Comparison of ENCODE assay signal across 1 cellular context in genomic region chr16:87316923-87317765, GRCh38.
A peak's percentile ranks its signal among the peaks of the same experiment; 100 is the strongest.
TF ChIP-seq lines count a peak whose summit lies in the region.

A gene with protein sequence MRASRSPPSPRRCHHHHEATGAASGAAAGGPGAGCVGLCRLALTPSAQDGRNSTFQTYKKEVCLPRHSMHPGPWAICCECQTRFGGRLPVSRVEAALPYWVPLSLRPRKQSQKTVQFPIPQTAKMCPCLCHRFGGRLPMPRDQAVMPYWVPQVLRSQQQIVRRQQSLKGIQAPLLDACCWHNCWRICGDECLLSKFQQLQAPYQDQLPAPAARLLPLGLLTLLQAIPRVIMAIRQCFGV (minus strand): TSS chr16:87317392. CDS start chr16:87317242, 150 bp downstream.

TF ChIP-seq in HEK293, 187 proteins besides CTCF, POLR2A, EP300 and RAD21 (continued from another document and continues in another):
- TF ChIP-seq REST (tag by site-specific recombination; IDR thresholded peaks at IDR 0.05) = no peak
- TF ChIP-seq BCL11A (tag by site-specific recombination; IDR thresholded peaks at IDR 0.05; ENCODE audit: low read depth) = peak; percentile 37; the same call in 1 of the 2 replicates
- TF ChIP-seq ZNF549 (tag by site-specific recombination; IDR thresholded peaks at IDR 0.05) = no peak
- peak; percentile 73 for TF ChIP-seq ZXDB (tag by site-specific recombination; IDR thresholded peaks at IDR 0.05)
- peak; percentile 14; the same call in 1 of the 2 replicates for TF ChIP-seq ZBTB11 (tag by site-specific recombination; conservative IDR thresholded peaks at IDR 0.05; ENCODE audit: low read depth)
- 0 out of 2 replicates have a peak, but pooled peaks have one; percentile 46 for TF ChIP-seq ZFP37 (tag by site-specific recombination; IDR thresholded peaks at IDR 0.05)
- TF ChIP-seq ZSCAN5A (tag by site-specific recombination; IDR thresholded peaks at IDR 0.05) = peak; percentile 54; the same call in 1 of the 2 replicates
- TF ChIP-seq ZNF654 (tag by site-specific recombination; IDR thresholded peaks at IDR 0.05; ENCODE audit: low read depth) = peak; percentile 24
- TF ChIP-seq, protein P1, sequence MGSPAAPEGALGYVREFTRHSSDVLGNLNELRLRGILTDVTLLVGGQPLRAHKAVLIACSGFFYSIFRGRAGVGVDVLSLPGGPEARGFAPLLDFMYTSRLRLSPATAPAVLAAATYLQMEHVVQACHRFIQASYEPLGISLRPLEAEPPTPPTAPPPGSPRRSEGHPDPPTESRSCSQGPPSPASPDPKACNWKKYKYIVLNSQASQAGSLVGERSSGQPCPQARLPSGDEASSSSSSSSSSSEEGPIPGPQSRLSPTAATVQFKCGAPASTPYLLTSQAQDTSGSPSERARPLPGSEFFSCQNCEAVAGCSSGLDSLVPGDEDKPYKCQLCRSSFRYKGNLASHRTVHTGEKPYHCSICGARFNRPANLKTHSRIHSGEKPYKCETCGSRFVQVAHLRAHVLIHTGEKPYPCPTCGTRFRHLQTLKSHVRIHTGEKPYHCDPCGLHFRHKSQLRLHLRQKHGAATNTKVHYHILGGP (tag by site-specific recombination; IDR thresholded peaks at IDR 0.05) = no peak
- 0 out of 2 replicates have a peak, but pooled peaks have one; percentile 21 for TF ChIP-seq ZNF223 (tag by site-specific recombination; IDR thresholded peaks at IDR 0.05)
- no peak for TF ChIP-seq ZNF529 (tag by site-specific recombination; IDR thresholded peaks at IDR 0.05; ENCODE audit: insufficient replicate concordance)
- TF ChIP-seq ZBTB48 (tag by site-specific recombination; IDR thresholded peaks at IDR 0.05) = no peak; the same call in 1 of the 2 replicates
- no peak for TF ChIP-seq ZNF214 (tag by site-specific recombination; IDR thresholded peaks at IDR 0.05; ENCODE audit: borderline replicate concordance)
- TF ChIP-seq ZNF561 (tag by site-specific recombination; IDR thresholded peaks at IDR 0.05; ENCODE audit: borderline replicate concordance) = peak; percentile 22; the same call in 1 of the 2 replicates
- peak; percentile 58 for TF ChIP-seq ZFP69B (tag by site-specific recombination; IDR thresholded peaks at IDR 0.05)
- TF ChIP-seq YY2 (tag by site-specific recombination; IDR thresholded peaks at IDR 0.05) = peak; percentile 60
- TF ChIP-seq, protein P2, sequence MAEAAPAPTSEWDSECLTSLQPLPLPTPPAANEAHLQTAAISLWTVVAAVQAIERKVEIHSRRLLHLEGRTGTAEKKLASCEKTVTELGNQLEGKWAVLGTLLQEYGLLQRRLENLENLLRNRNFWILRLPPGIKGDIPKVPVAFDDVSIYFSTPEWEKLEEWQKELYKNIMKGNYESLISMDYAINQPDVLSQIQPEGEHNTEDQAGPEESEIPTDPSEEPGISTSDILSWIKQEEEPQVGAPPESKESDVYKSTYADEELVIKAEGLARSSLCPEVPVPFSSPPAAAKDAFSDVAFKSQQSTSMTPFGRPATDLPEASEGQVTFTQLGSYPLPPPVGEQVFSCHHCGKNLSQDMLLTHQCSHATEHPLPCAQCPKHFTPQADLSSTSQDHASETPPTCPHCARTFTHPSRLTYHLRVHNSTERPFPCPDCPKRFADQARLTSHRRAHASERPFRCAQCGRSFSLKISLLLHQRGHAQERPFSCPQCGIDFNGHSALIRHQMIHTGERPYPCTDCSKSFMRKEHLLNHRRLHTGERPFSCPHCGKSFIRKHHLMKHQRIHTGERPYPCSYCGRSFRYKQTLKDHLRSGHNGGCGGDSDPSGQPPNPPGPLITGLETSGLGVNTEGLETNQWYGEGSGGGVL (tag by site-specific recombination; IDR thresholded peaks at IDR 0.05) = peak; percentile 73
- TF ChIP-seq GLIS1 (tag by site-specific recombination; IDR thresholded peaks at IDR 0.05) = peak; percentile 25; the same call in 1 of the 2 replicates
- TF ChIP-seq, protein P3, sequence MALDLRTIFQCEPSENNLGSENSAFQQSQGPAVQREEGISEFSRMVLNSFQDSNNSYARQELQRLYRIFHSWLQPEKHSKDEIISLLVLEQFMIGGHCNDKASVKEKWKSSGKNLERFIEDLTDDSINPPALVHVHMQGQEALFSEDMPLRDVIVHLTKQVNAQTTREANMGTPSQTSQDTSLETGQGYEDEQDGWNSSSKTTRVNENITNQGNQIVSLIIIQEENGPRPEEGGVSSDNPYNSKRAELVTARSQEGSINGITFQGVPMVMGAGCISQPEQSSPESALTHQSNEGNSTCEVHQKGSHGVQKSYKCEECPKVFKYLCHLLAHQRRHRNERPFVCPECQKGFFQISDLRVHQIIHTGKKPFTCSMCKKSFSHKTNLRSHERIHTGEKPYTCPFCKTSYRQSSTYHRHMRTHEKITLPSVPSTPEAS (tag by site-specific recombination; IDR thresholded peaks at IDR 0.05) = 0 out of 2 replicates have a peak, but pooled peaks have one; percentile 18
- TF ChIP-seq ZBTB17 (tag by site-specific recombination; IDR thresholded peaks at IDR 0.05) = peak; percentile 46; the same call in 1 of the 2 replicates
- no peak for TF ChIP-seq ZNF704 (tag by site-specific recombination; IDR thresholded peaks at IDR 0.05)
- TF ChIP-seq ZFP41 (tag by site-specific recombination; IDR thresholded peaks at IDR 0.05; ENCODE audit: borderline replicate concordance) = no peak
- peak; percentile 63 for TF ChIP-seq ZNF2 (tag by site-specific recombination; IDR thresholded peaks at IDR 0.05)
- TF ChIP-seq, protein P4, sequence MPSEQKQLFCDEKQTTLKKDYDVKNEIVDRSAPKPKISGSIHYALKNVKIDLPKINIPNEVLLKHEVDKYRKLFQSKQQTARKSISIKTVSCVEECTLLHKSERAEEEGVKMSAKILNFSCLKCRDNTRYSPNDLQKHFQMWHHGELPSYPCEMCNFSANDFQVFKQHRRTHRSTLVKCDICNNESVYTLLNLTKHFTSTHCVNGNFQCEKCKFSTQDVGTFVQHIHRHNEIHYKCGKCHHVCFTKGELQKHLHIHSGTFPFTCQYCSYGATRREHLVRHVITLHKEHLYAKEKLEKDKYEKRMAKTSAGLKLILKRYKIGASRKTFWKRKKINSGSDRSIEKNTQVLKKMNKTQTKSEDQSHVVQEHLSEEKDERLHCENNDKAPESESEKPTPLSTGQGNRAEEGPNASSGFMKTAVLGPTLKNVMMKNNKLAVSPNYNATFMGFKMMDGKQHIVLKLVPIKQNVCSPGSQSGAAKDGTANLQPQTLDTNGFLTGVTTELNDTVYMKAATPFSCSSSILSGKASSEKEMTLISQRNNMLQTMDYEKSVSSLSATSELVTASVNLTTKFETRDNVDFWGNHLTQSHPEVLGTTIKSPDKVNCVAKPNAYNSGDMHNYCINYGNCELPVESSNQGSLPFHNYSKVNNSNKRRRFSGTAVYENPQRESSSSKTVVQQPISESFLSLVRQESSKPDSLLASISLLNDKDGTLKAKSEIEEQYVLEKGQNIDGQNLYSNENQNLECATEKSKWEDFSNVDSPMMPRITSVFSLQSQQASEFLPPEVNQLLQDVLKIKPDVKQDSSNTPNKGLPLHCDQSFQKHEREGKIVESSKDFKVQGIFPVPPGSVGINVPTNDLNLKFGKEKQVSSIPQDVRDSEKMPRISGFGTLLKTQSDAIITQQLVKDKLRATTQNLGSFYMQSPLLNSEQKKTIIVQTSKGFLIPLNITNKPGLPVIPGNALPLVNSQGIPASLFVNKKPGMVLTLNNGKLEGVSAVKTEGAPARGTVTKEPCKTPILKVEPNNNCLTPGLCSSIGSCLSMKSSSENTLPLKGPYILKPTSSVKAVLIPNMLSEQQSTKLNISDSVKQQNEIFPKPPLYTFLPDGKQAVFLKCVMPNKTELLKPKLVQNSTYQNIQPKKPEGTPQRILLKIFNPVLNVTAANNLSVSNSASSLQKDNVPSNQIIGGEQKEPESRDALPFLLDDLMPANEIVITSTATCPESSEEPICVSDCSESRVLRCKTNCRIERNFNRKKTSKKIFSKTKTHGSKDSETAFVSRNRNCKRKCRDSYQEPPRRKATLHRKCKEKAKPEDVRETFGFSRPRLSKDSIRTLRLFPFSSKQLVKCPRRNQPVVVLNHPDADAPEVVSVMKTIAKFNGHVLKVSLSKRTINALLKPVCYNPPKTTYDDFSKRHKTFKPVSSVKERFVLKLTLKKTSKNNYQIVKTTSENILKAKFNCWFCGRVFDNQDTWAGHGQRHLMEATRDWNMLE (tag by site-specific recombination; conservative IDR thresholded peaks at IDR 0.05; ENCODE audit: low read depth) = 0 out of 2 replicates have a peak, but pooled peaks have one; percentile 14
- TF ChIP-seq ZNF394 (tag by site-specific recombination; IDR thresholded peaks at IDR 0.05; ENCODE audit: borderline replicate concordance) = no peak
- no peak for TF ChIP-seq ZNF747 (tag by site-specific recombination; IDR thresholded peaks at IDR 0.05)
- peak; percentile 93 for TF ChIP-seq ZNF692 (tag by site-specific recombination; IDR thresholded peaks at IDR 0.05)
- TF ChIP-seq RBAK (tag by site-specific recombination; IDR thresholded peaks at IDR 0.05) = no peak
- peak; percentile 47; the same call in 1 of the 2 replicates for TF ChIP-seq SCRT2 (tag by site-specific recombination; IDR thresholded peaks at IDR 0.05)
- no peak for TF ChIP-seq ZNF596 (tag by site-specific recombination; IDR thresholded peaks at IDR 0.05)
- TF ChIP-seq MZF1 (tag by site-specific recombination; IDR thresholded peaks at IDR 0.05; ENCODE audit: borderline replicate concordance) = no peak; the same call in 1 of the 2 replicates
